8 cellular contexts compared by ENCODE assay signal in the genomic region with DNA sequence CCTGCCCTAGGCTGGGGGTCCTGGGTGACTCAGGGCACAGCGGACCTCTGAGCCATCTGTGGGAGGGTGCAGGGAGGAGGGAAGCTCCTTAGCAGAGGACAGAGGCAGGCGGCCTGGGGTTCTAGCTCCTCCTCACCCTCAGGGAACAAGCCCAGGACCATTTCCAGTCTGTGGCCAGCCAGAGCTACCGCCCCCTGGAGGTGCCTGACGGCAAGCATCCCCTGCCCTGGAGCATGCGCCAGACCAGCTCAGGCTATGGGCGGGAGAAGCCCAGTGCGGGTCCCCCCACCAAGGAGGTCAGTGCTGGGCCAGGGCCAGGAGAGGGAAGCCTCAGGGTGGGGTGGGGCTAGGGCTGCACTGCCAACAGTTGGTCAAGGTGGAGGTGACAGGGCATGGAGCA. TPM values are rescaled to one million over a fixed set of nuclear protein-coding genes. Genes with fewer than 3 reads are reported as not detected.
DNase-seq lines count a peak whose midpoint lies in the region; ATAC-seq lines count a peak whose summit lies in the region.

No MANE protein-coding gene starts in this region.

- no peaks in the 10 kb centered on the region for H3K9me3 ChIP-seq in BLaER1
- no peaks in the 10 kb centered on the region for H3K9me3 ChIP-seq in naive thymus-derived CD4-positive, alpha-beta T cell (ENCODE audit: control insufficient read depth in 2 of 3, low read length in 3 of 3)

- intact Hi-C loops in naive thymus-derived CD4-positive, alpha-beta T cell (cut with micrococcal nuclease): no loop called here

- DNase-seq in KBM-7 (peak; percentile 27), cerebellar cortex (ENCODE audit: low spot score) (no peak), SIG-M5 treated with dmso at 0.1 percent for 504 hours (lab: John Stamatoyannopoulos, UW; ENCODE audit: unreplicated experiment) (no peak)
- DNase-seq in activated naive CD8-positive, alpha-beta T cell treated with anti-CD3 and anti-CD28 coated beads, Interleukin-2, amount 50 U/mL, for 24 hours: peak; percentile 46
- DNase-seq in naive thymus-derived CD4-positive, alpha-beta T cell: no peak

- H3K4me3 Mint-ChIP-seq in activated naive CD8-positive, alpha-beta T cell treated with anti-CD3 and anti-CD28 coated beads, Interleukin-2, amount 50 U/mL, for 24 hours: no peak overlapping the region
- no peak overlapping the region for H3K4me3 Mint-ChIP-seq in naive thymus-derived CD4-positive, alpha-beta T cell

- no peaks in the 10 kb centered on the region for H3K4me1 Mint-ChIP-seq in activated naive CD8-positive, alpha-beta T cell treated with anti-CD3 and anti-CD28 coated beads, Interleukin-2, amount 50 U/mL, for 24 hours
- H3K4me1 Mint-ChIP-seq in naive thymus-derived CD4-positive, alpha-beta T cell: peaks cover 3 to 17% (median 8%) of the 10 kb centered on the region in 7 donors

- no peak overlapping the region for H3K27ac Mint-ChIP-seq in activated naive CD8-positive, alpha-beta T cell treated with anti-CD3 and anti-CD28 coated beads, Interleukin-2, amount 50 U/mL, for 24 hours
- H3K27ac Mint-ChIP-seq in naive thymus-derived CD4-positive, alpha-beta T cell: no peak overlapping the region

- POLR2A ChIA-PET in naive thymus-derived CD4-positive, alpha-beta T cell (lab: Charles Lee): no interaction called here

- peaks cover 38% of the 10 kb centered on the region for H3K4me1 ChIP-seq in BLaER1
- H3K4me1 ChIP-seq in naive thymus-derived CD4-positive, alpha-beta T cell (ENCODE audit: control insufficient read depth in 2 of 2, insufficient read depth in 2 of 2, low read length in 2 of 2): peaks cover 5 to 6% of the 10 kb centered on the region in 2 donors

- no peak overlapping the region for H3K4me3 ChIP-seq in BLaER1
- no peak overlapping the region for H3K4me3 ChIP-seq in naive thymus-derived CD4-positive, alpha-beta T cell (ENCODE audit: low read length)

- H4K20me1 ChIP-seq in BLaER1: peaks cover 35% of the 10 kb centered on the region

- no peaks in the 10 kb centered on the region for H3K27me3 ChIP-seq in BLaER1
- H3K27me3 ChIP-seq in naive thymus-derived CD4-positive, alpha-beta T cell (ENCODE audit: control insufficient read depth in 2 of 2, insufficient read depth in 2 of 2, low read length in 2 of 2): no peaks in the 10 kb centered on the region

- H3K9me3 Mint-ChIP-seq in activated naive CD8-positive, alpha-beta T cell treated with anti-CD3 and anti-CD28 coated beads, Interleukin-2, amount 50 U/mL, for 24 hours: no peaks in the 10 kb centered on the region
- H3K9me3 Mint-ChIP-seq in naive thymus-derived CD4-positive, alpha-beta T cell: no peaks in the 10 kb centered on the region

- CTCF ChIA-PET in naive thymus-derived CD4-positive, alpha-beta T cell (lab: Charles Lee): no interaction called here

- ATAC-seq in activated naive CD8-positive, alpha-beta T cell treated with anti-CD3 and anti-CD28 coated beads, Interleukin-2, amount 50 U/mL, for 24 hours: peak; percentile 34
- peak; percentile 36 for ATAC-seq in naive thymus-derived CD4-positive, alpha-beta T cell
- ATAC-seq in HG03442 (IDR thresholded peaks at IDR 0.05; ENCODE audit: unreplicated experiment) (no peak), GM18909 (IDR thresholded peaks at IDR 0.05; ENCODE audit: poor library complexity, unreplicated experiment) (no peak)

- peak overlapping the region; percentile 83 for H3K4me2 ChIP-seq in BLaER1

- in situ Hi-C loops in KBM-7 (cut with MboI; ENCODE audit: low pct_unique_long_range_greater_than_20kb, low sequenced_read_pairs): no loop called here

- no peak overlapping the region for H3K9ac ChIP-seq in BLaER1

- peaks cover 3% of the 10 kb centered on the region for H3K27me3 Mint-ChIP-seq in activated naive CD8-positive, alpha-beta T cell treated with anti-CD3 and anti-CD28 coated beads, Interleukin-2, amount 50 U/mL, for 24 hours
- H3K27me3 Mint-ChIP-seq in naive thymus-derived CD4-positive, alpha-beta T cell: peaks cover 0 to 12% (median 0%) of the 10 kb centered on the region in 5 donors

- no peaks in the 10 kb centered on the region for H3K36me3 Mint-ChIP-seq in activated naive CD8-positive, alpha-beta T cell treated with anti-CD3 and anti-CD28 coated beads, Interleukin-2, amount 50 U/mL, for 24 hours (ENCODE audit: low read depth)
- H3K36me3 Mint-ChIP-seq in naive thymus-derived CD4-positive, alpha-beta T cell: peaks cover 0 to 17% (median 6%) of the 10 kb centered on the region in 5 donors

- no peak overlapping the region for H3K27ac ChIP-seq in BLaER1
- H3K27ac ChIP-seq in naive thymus-derived CD4-positive, alpha-beta T cell (ENCODE audit: low read depth, low read length): no peak overlapping the region

- H3K36me3 ChIP-seq in BLaER1: no peaks in the 10 kb centered on the region
- H3K36me3 ChIP-seq in naive thymus-derived CD4-positive, alpha-beta T cell (ENCODE audit: control insufficient read depth in 2 of 3, insufficient read depth in 3 of 3, low read length in 3 of 3): peaks cover 0 to 2% (median 0%) of the 10 kb centered on the region in 3 experiments

RNA-seq across cellular contexts. Expression of gene LRRC10B, which starts 26.0 kb away (rescaled TPM):
- not detected for total RNA-seq in naive thymus-derived CD4-positive, alpha-beta T cell
- polyA plus RNA-seq in naive thymus-derived CD4-positive, alpha-beta T cell: not detected

RNA-seq across cellular contexts. Expression of gene SDHAF2, which starts 52.6 kb away (rescaled TPM):
- 10 to 100 TPM; 36.1 to 56.6 (median 48.2) TPM for total RNA-seq in naive thymus-derived CD4-positive, alpha-beta T cell
- 100 to 1,000 TPM; 100 to 116 TPM for polyA plus RNA-seq in naive thymus-derived CD4-positive, alpha-beta T cell

RNA-seq across cellular contexts. Expression of gene CPSF7, which starts 52.7 kb away (rescaled TPM):
- total RNA-seq in naive thymus-derived CD4-positive, alpha-beta T cell: 100 to 1,000 TPM in 4 of 5 experiments, 10 to 100 TPM in 1; 96.0 to 174 (median 113) TPM
- polyA plus RNA-seq in naive thymus-derived CD4-positive, alpha-beta T cell: 10 to 100 TPM; 27.5 to 35.3 TPM

Comparison
In these comparisons a context has a peak if more than half of its experiments do, and no peak if none do; other contexts are left out.
1. DNase-seq: peak in KBM-7 (single experiment) and activated naive CD8-positive, alpha-beta T cell treated with anti-CD3 and anti-CD28 coated beads, Interleukin-2, amount 50 U/mL, for 24 hours (single experiment); none in naive thymus-derived CD4-positive, alpha-beta T cell (0 of 9), cerebellar cortex (single experiment) and SIG-M5 treated with dmso at 0.1 percent for 504 hours (single experiment).
2. ATAC-seq: peak in activated naive CD8-positive, alpha-beta T cell treated with anti-CD3 and anti-CD28 coated beads, Interleukin-2, amount 50 U/mL, for 24 hours (single experiment) and naive thymus-derived CD4-positive, alpha-beta T cell (single experiment); none in HG03442 (single experiment) and GM18909 (single experiment).